Comparison of ENCODE assay signal across 9 cellular contexts in the genomic region with DNA sequence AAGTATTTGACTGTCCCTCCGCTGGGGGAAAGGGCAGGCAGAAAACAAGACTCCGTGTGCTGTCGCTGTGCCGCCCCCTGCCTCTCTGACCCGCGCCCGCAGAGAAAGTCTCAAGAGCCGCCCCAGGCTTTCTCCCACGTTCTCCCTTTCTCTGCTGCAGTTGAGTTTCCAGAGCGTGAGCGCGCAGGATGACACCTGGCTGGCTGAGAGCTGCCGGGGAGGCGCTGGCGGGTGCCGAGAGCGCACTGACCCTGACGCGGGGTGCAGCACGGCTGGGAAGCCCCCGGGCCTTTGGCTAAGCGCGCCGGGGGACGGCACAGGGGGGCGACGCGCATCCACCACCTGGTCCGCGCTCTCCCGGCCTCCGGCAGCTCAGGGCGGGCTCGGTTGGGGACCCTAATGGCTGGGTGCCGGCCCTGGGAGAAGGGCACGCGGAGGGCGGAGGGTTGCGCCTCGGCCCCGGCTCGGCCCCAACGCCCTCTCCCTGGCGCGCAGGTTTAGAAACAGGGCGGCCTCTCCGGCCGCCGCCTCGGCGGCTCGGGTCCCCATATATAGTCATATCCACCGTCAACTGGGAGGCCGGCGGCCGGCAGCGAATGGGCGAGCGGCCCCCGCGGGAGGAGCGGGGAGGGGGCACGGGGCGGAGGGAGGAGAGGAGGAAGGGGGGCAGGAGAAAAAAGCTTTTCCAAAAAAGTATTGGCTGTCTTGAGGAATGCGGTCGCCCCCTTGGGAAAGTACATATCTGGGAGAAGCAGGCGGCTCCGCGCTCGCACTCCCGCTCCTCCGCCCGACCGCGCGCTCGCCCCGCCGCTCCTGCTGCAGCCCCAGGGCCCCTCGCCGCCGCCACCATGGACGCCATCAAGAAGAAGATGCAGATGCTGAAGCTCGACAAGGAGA. TPM values are rescaled to one million over a fixed set of nuclear protein-coding genes. Genes with fewer than 3 reads are reported as not detected.
DNase-seq lines count a peak whose midpoint lies in the region; ATAC-seq, FAIRE-seq and TF ChIP-seq lines count a peak whose summit lies in the region.
"Had no signal": no experiment of that assay in that cellular context is flagged by ENCODE, and none has a peak within 500 bp of the region (broad histone marks: within the 10 kb centered on the region; RNA-seq: fewer than 3 reads in every experiment).

A gene (plus strand): TSS at position 766 of the 897 bp plus-strand sequence. CDS start 83 bp downstream, at position 849.

- H3K27ac ChIP-seq in K562 (ENCODE audit: extremely low read depth, low read depth, low read length) (no peak within 1 kb of the TSS), hepatocyte (peak within 1 kb of the TSS; percentile 70)
- H3K27ac ChIP-seq: C4-2B had no signal

- no peaks in the 10 kb centered on the region for H3K9me2 ChIP-seq in hepatocyte (replicated peaks; ENCODE audit: insufficient read depth)

- H4K20me1 ChIP-seq in K562 (replicated peaks; ENCODE audit: control insufficient read depth, insufficient read depth, low read length) (no peaks in the 10 kb centered on the region), hepatocyte (ENCODE audit: insufficient read depth, poor library complexity, severe bottlenecking) (no peaks in the 10 kb centered on the region)

- H3K9me1 ChIP-seq in K562 (ENCODE audit: control insufficient read depth, insufficient read depth, low read length): no peaks in the 10 kb centered on the region

- TF ChIP-seq EP300 in K562 (IDR thresholded peaks at IDR 0.05; ENCODE audit: low read length): no peak

- no peak within 1 kb of the TSS for H3K9ac ChIP-seq in K562 (ENCODE audit: insufficient read depth in 1 of 2, low read depth in 2 of 2, low read length in 2 of 2)

- intact Hi-C loops in K562 (cut with micrococcal nuclease): no loop called here

- in situ Hi-C loops in K562 (cut with MboI): no loop called here

- no peaks in the 10 kb centered on the region; the same call in 1 of the 2 replicates for H3K9me3 ChIP-seq in K562 (replicated peaks; ENCODE audit: control insufficient read depth, insufficient read depth, low read depth, low read length)
- H3K9me3 ChIP-seq in hepatocyte (ENCODE audit: low read depth): no peaks in the 10 kb centered on the region

- no TSS peak for BruUV-seq in K562 (replicated peaks; lab: Mats Ljungman, UMichigan)

- no peaks in the 10 kb centered on the region for H3K79me2 ChIP-seq in K562 (ENCODE audit: control insufficient read depth, insufficient read depth, low read length)
- H3K79me2 ChIP-seq in hepatocyte: peaks cover 25% of the 10 kb centered on the region

- DNase-seq in NCI-H2227 (lab: John Stamatoyannopoulos, UW; ENCODE audit: unreplicated experiment) (peak; percentile 39), NCI-H2227 treated with DMSO at 0.1 percent for 48 hours (lab: John Stamatoyannopoulos, UW) (no peak), NCI-H526 (lab: John Stamatoyannopoulos, UW) (peak; percentile 40 to 86), K562 (ENCODE audit: extremely low read depth in 1 of 4, low spot score in 3 of 4) (no peak), hepatocyte (ENCODE audit: low spot score) (peak; percentile 81), pulmonary artery endothelial cell (ENCODE audit: low read depth, low spot score) (peak; percentile 71)

- TF ChIP-seq RAD21 in K562 (CRISPR knock-in tag; conservative IDR thresholded peaks at IDR 0.05 in 1 of 2, IDR thresholded peaks at IDR 0.05 in 1 of 2): no peak

- no peak within 1 kb of the TSS for H2AFZ ChIP-seq in K562 (ENCODE audit: low read depth, low read length)
- H2AFZ ChIP-seq in hepatocyte: peak within 1 kb of the TSS; percentile 54

- H3K36me3 ChIP-seq in K562 (ENCODE audit: control insufficient read depth, insufficient read depth, low read length): no peaks in the 10 kb centered on the region
- no peaks in the 10 kb centered on the region for H3K36me3 ChIP-seq in hepatocyte (replicated peaks; ENCODE audit: insufficient read depth, low read depth)

- ATAC-seq in K562: no peak
- ATAC-seq in GM21717 (IDR thresholded peaks at IDR 0.05; ENCODE audit: unreplicated experiment): no peak
- ATAC-seq in HG03095 (IDR thresholded peaks at IDR 0.05; ENCODE audit: unreplicated experiment): no peak

- no peak for TF ChIP-seq CTCF in K562 (IDR thresholded peaks at IDR 0.05 in 2 of 3, conservative IDR thresholded peaks at IDR 0.05 in 1 of 3; ENCODE audit: insufficient read depth in 2 of 3, low read depth in 1 of 3, low read length in 3 of 3)
- peak; percentile 20 for TF ChIP-seq CTCF in hepatocyte (IDR thresholded peaks at IDR 0.05; ENCODE audit: poor library complexity)

- TF ChIP-seq POLR2A in K562 (conservative IDR thresholded peaks at IDR 0.05): no peak

- H3K4me1 ChIP-seq in K562 (replicated peaks in 1 of 2; ENCODE audit: control insufficient read depth in 2 of 2, insufficient read depth in 2 of 2, low read length in 2 of 2) (peaks cover 1 to 19% of the 10 kb centered on the region in 2 experiments; a peak in 3 of 5 replicates), hepatocyte (ENCODE audit: insufficient read depth) (peaks cover 19% of the 10 kb centered on the region)

- no peak for FAIRE-seq in K562 (lab: Jason Lieb, UNC)

- CTCF ChIA-PET in K562 (lab: Yijun Ruan, JAX; ENCODE audit: low intra/inter-chr PET ratio): no interaction called here

- H3K4me2 ChIP-seq in K562 (ENCODE audit: insufficient read depth, low read length) (no peak within 1 kb of the TSS), hepatocyte (peak within 1 kb of the TSS; percentile 97)

- POLR2A ChIA-PET in K562 (lab: Yijun Ruan, JAX): interaction anchor here (0.6 kb wide), 1 partner anchor 214 kb away, joined by 4 read pairs; no protein-coding TSS in a partner anchor

- H3K4me3 ChIP-seq in K562 (no peak within 1 kb of the TSS), hepatocyte (peak within 1 kb of the TSS; percentile 70)

- 11% methylated on average over 46 of the region's 84 CpGs for WGBS in K562 (ENCODE audit: insufficient coverage, low coverage, missing lambda C conversion rate)
- WGBS in hepatocyte (ENCODE audit: low lambda C conversion rate, missing lambda C conversion rate): 2% methylated on average over 74 of the region's 84 CpGs

- H3K27me3 ChIP-seq in K562 (ENCODE audit: control insufficient read depth in 2 of 2, insufficient read depth in 2 of 2, low read length in 2 of 2): peaks cover 53 to 78% of the 10 kb centered on the region in 2 experiments
- H3K27me3 ChIP-seq in hepatocyte: peaks cover 8% of the 10 kb centered on the region

TF ChIP-seq in K562, 482 proteins besides CTCF, POLR2A, EP300 and RAD21:
- TF ChIP-seq, protein P1, sequence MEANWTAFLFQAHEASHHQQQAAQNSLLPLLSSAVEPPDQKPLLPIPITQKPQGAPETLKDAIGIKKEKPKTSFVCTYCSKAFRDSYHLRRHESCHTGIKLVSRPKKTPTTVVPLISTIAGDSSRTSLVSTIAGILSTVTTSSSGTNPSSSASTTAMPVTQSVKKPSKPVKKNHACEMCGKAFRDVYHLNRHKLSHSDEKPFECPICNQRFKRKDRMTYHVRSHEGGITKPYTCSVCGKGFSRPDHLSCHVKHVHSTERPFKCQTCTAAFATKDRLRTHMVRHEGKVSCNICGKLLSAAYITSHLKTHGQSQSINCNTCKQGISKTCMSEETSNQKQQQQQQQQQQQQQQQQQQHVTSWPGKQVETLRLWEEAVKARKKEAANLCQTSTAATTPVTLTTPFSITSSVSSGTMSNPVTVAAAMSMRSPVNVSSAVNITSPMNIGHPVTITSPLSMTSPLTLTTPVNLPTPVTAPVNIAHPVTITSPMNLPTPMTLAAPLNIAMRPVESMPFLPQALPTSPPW (CRISPR knock-in tag; IDR thresholded peaks at IDR 0.05): peak; percentile 40
- TF ChIP-seq XRCC4 (IDR thresholded peaks at IDR 0.05; ENCODE audit: extremely low read depth, insufficient read depth, insufficient read length): no peak

RNA-seq across cellular contexts. Expression of the gene that starts here (rescaled TPM):
- 40.0 and 70.8 TPM in 2 replicates for total RNA-seq in K562 (2011; cell fraction: chromatin; rRNA removed; ENCODE audit: low replicate concordance)
- total RNA-seq in K562 (2011; cell fraction: nucleolus; rRNA removed): 25.8 and 35.0 TPM in 2 replicates
- 50.5 and 78.6 TPM in 2 replicates for total RNA-seq in K562 (2011; cell fraction: nucleoplasm; rRNA removed)
- total RNA-seq in K562 (2014; rRNA removed): 49.9 and 52.9 TPM in 2 replicates
- 49.2 and 51.0 TPM in 2 replicates for total RNA-seq in K562 (2014; rRNA removed; fragmentation: Illumina TruSeq; extraction: Trizol)
- 42.0 and 43.1 TPM in 2 replicates for total RNA-seq in K562 (2015; rRNA removed; fragmentation: Illumina TruSeq; extraction: Trizol)
- total RNA-seq in K562 (2021): 37.2 and 38.5 TPM in 2 replicates
- 36.0 and 42.1 TPM in 2 replicates for polyA plus RNA-seq in K562 (2011; rRNA removed)
- polyA plus RNA-seq in K562 (2011; cell fraction: cytosol; rRNA removed): 14.9 and 22.5 TPM in 2 replicates
- polyA plus RNA-seq in K562 (2011; cell fraction: nucleus; rRNA removed): 33.8 and 50.9 TPM in 2 replicates
- 46.9 and 77.8 TPM in 2 replicates for polyA plus RNA-seq in K562 (2012)
- polyA plus RNA-seq in K562 (2014; fragmentation: Illumina TruSeq; extraction: Trizol): 40.0 and 49.5 TPM in 2 replicates
- 10 to 100 TPM in 1 of 2 experiments, 1 to 10 TPM in 1; 8.1 to 11.1 TPM for polyA plus RNA-seq in K562 (2014; fragmentation: Nextera tagmentation; extraction: Ambion mirVana)
- polyA plus RNA-seq in K562 (2014; rRNA removed): 53.9 and 54.5 TPM in 2 replicates
- 28.7 and 39.2 TPM in 2 replicates for polyA minus RNA-seq in K562 (2011; rRNA and poly(A)+ RNA removed)
- 12.6 and 14.0 TPM in 2 replicates for polyA minus RNA-seq in K562 (2011; cell fraction: cytosol; rRNA and poly(A)+ RNA removed)
- 23.7 and 44.0 TPM in 2 replicates for polyA minus RNA-seq in K562 (2011; cell fraction: nucleus; rRNA and poly(A)+ RNA removed)
- 283 and 291 TPM in 2 replicates for total RNA-seq in hepatocyte
- 353 and 477 TPM in 2 replicates for polyA plus RNA-seq in hepatocyte
- total RNA-seq in pulmonary artery endothelial cell: 373 and 375 TPM in 2 replicates

Comparison
In these comparisons a context has a peak if more than half of its experiments do, and no peak if none do; other contexts are left out.
1. DNase-seq: peak in NCI-H2227 (single experiment), NCI-H526 (2 of 2), hepatocyte (single experiment) and pulmonary artery endothelial cell (single experiment); none in NCI-H2227 treated with DMSO at 0.1 percent for 48 hours (single experiment) and K562 (0 of 4).